8 cellular contexts compared by ENCODE assay signal in genomic region chr15:73291441-73291840, GRCh38.
"Had no signal": no experiment of that assay in that cellular context is flagged by ENCODE, and none has a peak within 500 bp of the region (broad histone marks: within the 10 kb centered on the region; RNA-seq: fewer than 3 reads in every experiment).

No MANE protein-coding gene starts in this region.

- H3K4me3 ChIP-seq: GM23248, GM23338, HAP-1 had no signal

- DNase-seq: GM23248, GOT3, H7, H9, HCEC 1CT, HFFc6 had no signal

- H3K4me1 ChIP-seq: HAP-1 had no signal

- H3K9me3 ChIP-seq: HAP-1 had no signal

- H3K27ac ChIP-seq: GM23248 had no signal
